ENCODE assay signal across 23 cellular contexts in the genomic region with DNA sequence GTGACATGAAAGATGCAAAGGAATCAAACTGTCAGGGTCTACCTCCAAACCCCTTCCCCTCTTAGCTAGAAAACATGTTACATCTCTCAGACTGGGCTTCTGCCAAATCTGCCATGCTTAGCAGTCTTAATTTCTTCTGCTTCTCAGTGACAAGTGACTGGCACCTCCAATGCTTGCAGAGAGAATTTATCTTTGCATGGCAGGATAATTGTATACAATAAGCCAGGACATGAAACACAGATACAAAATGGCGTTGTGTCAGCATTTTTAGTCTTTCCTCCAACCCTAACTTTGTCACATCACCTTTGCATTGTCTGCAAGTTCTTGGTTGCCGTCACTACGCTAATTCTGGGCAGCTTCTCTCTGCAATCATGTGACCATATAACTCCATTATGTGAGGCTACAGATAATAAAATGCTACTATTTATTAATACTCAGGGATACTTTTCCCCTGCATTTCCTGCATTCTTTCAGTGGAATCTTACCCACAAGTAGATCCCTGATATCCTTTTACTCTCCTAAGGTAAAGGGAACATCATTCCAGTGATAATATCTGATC.
DNase-seq lines count a peak whose midpoint lies in the region; ATAC-seq, FAIRE-seq and TF ChIP-seq lines count a peak whose summit lies in the region.
"Had no signal": no experiment of that assay in that cellular context is flagged by ENCODE, and none has a peak within 500 bp of the region (broad histone marks: within the 10 kb centered on the region; RNA-seq: fewer than 3 reads in every experiment).

No MANE protein-coding gene starts in this region.

- no peaks in the 10 kb centered on the region for H4K20me1 ChIP-seq in HepG2 (ENCODE audit: insufficient read depth, low read length)

- no peak overlapping the region for H3K27ac ChIP-seq in HepG2 (ENCODE audit: extremely low read length, insufficient read depth, low read length)
- H3K27ac ChIP-seq in right lobe of liver, result no peak overlapping the region
- peak overlapping the region; percentile 30 for H3K27ac ChIP-seq in right cardiac atrium (ENCODE audit: low read length)
- H3K27ac ChIP-seq: C4-2B, GM23248, PC-9 had no signal

- no peaks in the 10 kb centered on the region for H3K4me1 ChIP-seq in HepG2 (ENCODE audit: insufficient read depth, low read length)
- H3K4me1 ChIP-seq in right lobe of liver, result no peaks in the 10 kb centered on the region
- H3K4me1 ChIP-seq in right cardiac atrium (ENCODE audit: control insufficient read depth, insufficient read depth, low read length), result peaks cover 4% of the 10 kb centered on the region
- H3K4me1 ChIP-seq: HAP-1 had no signal

- POLR2A ChIA-PET in HepG2 (lab: Yijun Ruan, JAX), result no interaction called here

- no peak overlapping the region for H3K9ac ChIP-seq in HepG2 (ENCODE audit: insufficient read depth, low read depth, low read length)
- H3K9ac ChIP-seq: GM23248 had no signal

- no peak for TF ChIP-seq RAD21 in HepG2 (CRISPR knock-in tag; IDR thresholded peaks at IDR 0.05)

- intact Hi-C loops in HepG2 (cut with micrococcal nuclease; ENCODE audit: unreplicated experiment), result no loop called here
- intact Hi-C loops in right lobe of liver (cut with DNase I), result no loop called here
- intact Hi-C loops in right cardiac atrium (cut with DNase I), result no loop called here

- H3K79me2 ChIP-seq in HepG2 (ENCODE audit: insufficient read depth, low read length), result no peaks in the 10 kb centered on the region

- H3K4me3 ChIP-seq in HepG2 (replicated peaks in 1 of 3; ENCODE audit: insufficient read depth in 1 of 3, low read depth in 2 of 3, low read length in 3 of 3) (no peak overlapping the region), right lobe of liver (no peak overlapping the region), right cardiac atrium (ENCODE audit: low read length) (no peak overlapping the region)
- H3K4me3 ChIP-seq: GM23248, HAP-1, PC-9 had no signal

- in situ Hi-C loops in HepG2 (cut with HindIII; ENCODE audit: extremely low pct_ligation_motif_present, low pct_unique_long_range_greater_than_20kb), result no loop called here

- no peak for TF ChIP-seq EP300 in HepG2 (IDR thresholded peaks at IDR 0.05; ENCODE audit: low read depth in 2 of 2, low read length in 2 of 2)
- TF ChIP-seq EP300 in HepG2 (CRISPR knock-in tag; IDR thresholded peaks at IDR 0.05; ENCODE audit: borderline replicate concordance), result no peak

- H3K27me3 ChIP-seq in HepG2 (ENCODE audit: control insufficient read depth in 1 of 2, insufficient read depth in 2 of 2, low read length in 2 of 2) (no peaks in the 10 kb centered on the region), right lobe of liver (peaks cover 0 to 4% of the 10 kb centered on the region in 2 donors), right cardiac atrium (ENCODE audit: control insufficient read depth, insufficient read depth) (no peaks in the 10 kb centered on the region)

- ATAC-seq in HepG2, result no peak
- ATAC-seq in right lobe of liver, result no peak
- ATAC-seq in SK-N-SH treated with all-trans-retinoic acid at 6 μM for 48 hours, result no peak
- no peak for ATAC-seq in right cardiac atrium
- ATAC-seq: CD8-positive, alpha-beta T cell had no signal

- 64% methylated on average over 3 of the region's 3 CpGs for WGBS in HepG2 (ENCODE audit: low lambda C conversion rate)
- WGBS in right lobe of liver (ENCODE audit: insufficient coverage, low coverage, low lambda C conversion rate, missing lambda C conversion rate), result 82% methylated on average over 3 of the region's 3 CpGs
- WGBS in right cardiac atrium, result 62% methylated on average over 3 of the region's 3 CpGs

- H3K4me2 ChIP-seq in HepG2 (ENCODE audit: low read depth, low read length), result no peak overlapping the region
- H3K4me2 ChIP-seq: PC-9 had no signal

- TF ChIP-seq CTCF in HepG2 (CRISPR knock-in tag; IDR thresholded peaks at IDR 0.05), result no peak
- TF ChIP-seq CTCF in right lobe of liver (IDR thresholded peaks at IDR 0.05), result no peak

- H3K36me3 ChIP-seq in HepG2 (replicated peaks in 1 of 2; ENCODE audit: control insufficient read depth in 1 of 2, insufficient read depth in 2 of 2, low read length in 2 of 2), result no peaks in the 10 kb centered on the region
- no peaks in the 10 kb centered on the region for H3K36me3 ChIP-seq in right lobe of liver
- H3K36me3 ChIP-seq: HAP-1 had no signal

- no peak overlapping the region for H2AFZ ChIP-seq in HepG2 (ENCODE audit: low read length)
- H2AFZ ChIP-seq: GM23248, PC-9 had no signal

- no peak for FAIRE-seq in HepG2 (lab: Jason Lieb, UNC)
- FAIRE-seq: G401.6 had no signal

- BruUV-seq in HepG2 (replicated peaks; lab: Mats Ljungman, UMichigan), result no TSS peak

- DNase-seq in HepG2 (ENCODE audit: low spot score) (no peak), right lobe of liver (no peak), right cardiac atrium (no peak), cerebellar nuclear complex (lab: John Stamatoyannopoulos, UW) (no peak), NCI-H146 treated with DMSO at 0.1 percent for 48 hours (lab: John Stamatoyannopoulos, UW; ENCODE audit: unreplicated experiment) (no peak), dedifferentiated amniotic fluid mesenchymal stem cell (ENCODE audit: extremely low spot score) (no peak)
- DNase-seq: Caco-2; CD8-positive, alpha-beta T cell; GM23248; HFFc6; Kasumi-1; NCI-H1092 treated with DMSO at 0.1 percent for 48 hours; NCI-H1436; NCI-H187 treated with DMSO at 0.1 percent for 48 hours; NCI-H524 treated with DMSO at 0.1 percent for 48 hours; NCI-H774; NK-92 treated with Interleukin-12 subunit alpha and Interleukin-12 subunit beta, amount 100 ng/mL, for 24 hours; PC-9; SHP77 had no signal

- H3K9me3 ChIP-seq in HepG2 (ENCODE audit: low read length) (no peaks in the 10 kb centered on the region), right lobe of liver (no peaks in the 10 kb centered on the region), right cardiac atrium (ENCODE audit: control insufficient read depth, low read length) (no peaks in the 10 kb centered on the region)
- H3K9me3 ChIP-seq: Caco-2, HAP-1 had no signal

- CTCF ChIA-PET in HepG2 (lab: Yijun Ruan, JAX; ENCODE audit: low intra/inter-chr PET ratio, low total read pairs), result no interaction called here

- no peak for TF ChIP-seq POLR2A in HepG2 (IDR thresholded peaks at IDR 0.05; ENCODE audit: insufficient read depth in 1 of 2, low read depth in 2 of 2, low read length in 2 of 2)
- no peak for TF ChIP-seq POLR2A in right lobe of liver (IDR thresholded peaks at IDR 0.05)

TF ChIP-seq in HepG2, 621 proteins besides CTCF, POLR2A, EP300 and RAD21:
- TF ChIP-seq ZNF557 (CRISPR knock-in tag; IDR thresholded peaks at IDR 0.05), result no peak
- TF ChIP-seq MAFK (conservative IDR thresholded peaks at IDR 0.05 in 1 of 2, IDR thresholded peaks at IDR 0.05 in 1 of 2; ENCODE audit: low read length in 2 of 2), result peak; percentile 79 to 85
- TF ChIP-seq MAFF (IDR thresholded peaks at IDR 0.05; ENCODE audit: low read depth, low read length), result peak; percentile 82

TF ChIP-seq in SK-N-SH treated with all-trans-retinoic acid at 6 μM for 48 hours, 23 proteins besides CTCF, POLR2A, EP300 and RAD21:
- TF ChIP-seq BACH2 (CRISPR knock-in tag; IDR thresholded peaks at IDR 0.05; ENCODE audit: borderline replicate concordance) (no peak), ISL1 (CRISPR knock-in tag; IDR thresholded peaks at IDR 0.05) (peak; percentile 34; the same call in 1 of the 2 replicates)
